In the genomic region with DNA sequence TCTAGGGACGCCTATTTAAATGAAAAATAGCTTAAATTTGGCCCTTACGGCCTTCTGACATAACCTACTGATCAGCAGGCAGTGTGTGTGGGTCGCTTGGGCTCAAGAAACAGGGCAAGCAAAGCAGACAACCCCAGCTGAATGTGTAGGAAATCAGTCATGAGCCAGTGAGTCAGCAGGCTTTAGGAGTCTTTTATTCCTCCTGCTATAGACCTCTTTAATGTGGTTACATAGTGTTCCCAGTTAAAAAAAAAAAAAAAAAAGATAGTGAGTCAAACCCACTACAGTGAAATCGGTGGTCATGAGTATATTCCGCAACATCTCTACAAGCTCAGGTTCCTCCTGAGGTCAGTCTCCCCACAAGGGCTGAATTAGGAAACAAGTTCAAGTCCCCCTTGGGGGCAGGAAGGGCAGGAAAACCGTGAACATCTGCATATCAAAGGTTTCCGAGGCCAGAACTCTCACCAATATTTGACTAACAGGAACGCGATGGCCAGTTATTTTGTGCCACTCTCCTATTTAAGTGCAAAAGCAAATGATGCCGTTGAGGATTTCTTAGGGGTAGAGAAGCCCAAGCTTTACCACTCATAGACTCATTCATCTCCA, we compare ENCODE assay signal across 8 cellular contexts. TPM values are rescaled to one million over a fixed set of nuclear protein-coding genes. Genes with fewer than 3 reads are reported as not detected.
DNase-seq lines count a peak whose midpoint lies in the region; ATAC-seq and TF ChIP-seq lines count a peak whose summit lies in the region.

No MANE protein-coding gene starts in this region.

- ATAC-seq in aorta (ENCODE audit: low FRiP score), result no peak

- intact Hi-C loops in aorta (cut with DNase I), result no loop called here

- no peak overlapping the region for H3K23ac ChIP-seq in mesenchymal stem cell (ENCODE audit: low read length in 2 of 2)

- TF ChIP-seq POLR2A in tibial nerve (IDR thresholded peaks at IDR 0.05), result no peak

- H3K4me1 ChIP-seq in mesenchymal stem cell (ENCODE audit: control insufficient read depth, insufficient read depth, low read depth, low read length), result peaks cover 22% of the 10 kb centered on the region
- H3K4me1 ChIP-seq in tibial nerve, result peaks cover 0 to 22% (median 3%) of the 10 kb centered on the region in 4 donors
- H3K4me1 ChIP-seq in aorta (ENCODE audit: control insufficient read depth in 1 of 2, insufficient read depth in 2 of 2, low read length in 2 of 2), result peaks cover 0 to 3% of the 10 kb centered on the region in 2 donors

- CTCF ChIA-PET in RWPE1 (lab: Yijun Ruan, JAX), result interaction anchor here (0.6 to 2.0 kb wide), 4 partner anchors 34 to 212 kb away, joined by 3 to 7 read pairs (median 4); no protein-coding TSS in a partner anchor

- H3K4me2 ChIP-seq in mesenchymal stem cell (ENCODE audit: low read length, poor library complexity, severe bottlenecking), result peak overlapping the region; percentile 25

- no peak overlapping the region for H2BK120ac ChIP-seq in mesenchymal stem cell (ENCODE audit: low read depth, low read length)

- H3K9ac ChIP-seq in mesenchymal stem cell (ENCODE audit: low read length), result peak overlapping the region; percentile 49

- H3K18ac ChIP-seq in mesenchymal stem cell (ENCODE audit: low read depth in 1 of 2, low read length in 2 of 2), result peak overlapping the region; percentile 14 to 61

- no peak overlapping the region for H2BK5ac ChIP-seq in mesenchymal stem cell (ENCODE audit: low read depth, low read length, poor library complexity, severe bottlenecking)

- POLR2A ChIA-PET in RWPE1 (lab: Yijun Ruan, JAX; ENCODE audit: low non-redundant PET), result no interaction called here

- no peak overlapping the region for H4K8ac ChIP-seq in mesenchymal stem cell (ENCODE audit: low read length)

- no peaks in the 10 kb centered on the region for H3K9me3 ChIP-seq in mesenchymal stem cell (ENCODE audit: control insufficient read depth, low read length)
- H3K9me3 ChIP-seq in tibial nerve, result no peaks in the 10 kb centered on the region
- no peaks in the 10 kb centered on the region for H3K9me3 ChIP-seq in aorta (ENCODE audit: control insufficient read depth, low read length)

- H3K4ac ChIP-seq in mesenchymal stem cell (ENCODE audit: low read depth in 1 of 2, low read length in 2 of 2), result no peak overlapping the region

- H3K79me1 ChIP-seq in mesenchymal stem cell (replicated peaks; ENCODE audit: low read length, poor library complexity, severe bottlenecking), result peaks cover 19% of the 10 kb centered on the region

- no peaks in the 10 kb centered on the region for H3K27me3 ChIP-seq in mesenchymal stem cell (ENCODE audit: control insufficient read depth in 1 of 2, insufficient read depth in 1 of 2, low read length in 2 of 2)
- H3K27me3 ChIP-seq in tibial nerve, result no peaks in the 10 kb centered on the region
- no peaks in the 10 kb centered on the region for H3K27me3 ChIP-seq in aorta (ENCODE audit: control insufficient read depth in 1 of 2, insufficient read depth in 2 of 2, low read length in 1 of 2)

- DNase-seq in GDM1 (lab: John Stamatoyannopoulos, UW), result peak; percentile 57
- peak; percentile 92 for DNase-seq in RWPE1 (ENCODE audit: low spot score)
- DNase-seq in mesenchymal stem cell, result peak; percentile 91
- DNase-seq in tibial nerve (ENCODE audit: low spot score in 2 of 2), result no peak
- DNase-seq in cerebellum (ENCODE audit: low spot score), result no peak
- DNase-seq in aorta, result no peak
- no peak for DNase-seq in HuH-7.5 (ENCODE audit: low spot score)

- no peak overlapping the region for H2BK15ac ChIP-seq in mesenchymal stem cell (ENCODE audit: low read depth, poor library complexity, severe bottlenecking)

- H3K36me3 ChIP-seq in mesenchymal stem cell (ENCODE audit: control insufficient read depth in 1 of 2, insufficient read depth in 2 of 2, low read depth in 1 of 2, low read length in 2 of 2), result peaks cover 20 to 23% of the 10 kb centered on the region in 2 experiments
- peaks cover 0 to 37% (median 0%) of the 10 kb centered on the region in 3 donors for H3K36me3 ChIP-seq in tibial nerve
- peaks cover 0 to 2% of the 10 kb centered on the region in 2 donors for H3K36me3 ChIP-seq in aorta (ENCODE audit: control insufficient read depth in 1 of 2, insufficient read depth in 2 of 2, low read length in 1 of 2)

- peak overlapping the region; percentile 70 for H3K27ac ChIP-seq in RWPE1
- H3K27ac ChIP-seq in angular gyrus (ENCODE audit: low read depth, low read length), result peak overlapping the region; percentile 33
- H3K27ac ChIP-seq in mesenchymal stem cell (ENCODE audit: low read length, poor library complexity, severe bottlenecking), result peak overlapping the region; percentile 71
- peak overlapping the region in 2 of 4 donors; percentile 73 for H3K27ac ChIP-seq in tibial nerve
- no peak overlapping the region for H3K27ac ChIP-seq in aorta (ENCODE audit: low read depth in 1 of 2, low read length in 2 of 2)

- H3K4me3 ChIP-seq in mesenchymal stem cell (ENCODE audit: insufficient read depth in 1 of 2, low read depth in 1 of 2, low read length in 2 of 2) (no peak overlapping the region), tibial nerve (no peak overlapping the region), aorta (ENCODE audit: low read length in 2 of 2) (no peak overlapping the region)

- peak; percentile 75 to 77 for TF ChIP-seq EP300 in tibial nerve (IDR thresholded peaks at IDR 0.05)

- no peak overlapping the region for H3K14ac ChIP-seq in mesenchymal stem cell (ENCODE audit: low read length in 2 of 2)

- H2BK12ac ChIP-seq in mesenchymal stem cell (ENCODE audit: low read length in 2 of 2), result peak overlapping the region in 1 of 2 experiments; percentile 59

- WGBS in mesenchymal stem cell, result 35% methylated on average over 7 of the region's 10 CpGs
- 63 to 76% methylated on average over 10 of the region's 10 CpGs for WGBS in tibial nerve, 2 donors
- 86 to 89% methylated on average over 10 of the region's 10 CpGs for WGBS in aorta, 2 donors

- peak overlapping the region; percentile 73 for H2AK5ac ChIP-seq in mesenchymal stem cell (ENCODE audit: low read length, severe bottlenecking)

- TF ChIP-seq CTCF in RWPE1 (conservative IDR thresholded peaks at IDR 0.05; ENCODE audit: low read depth), result no peak
- TF ChIP-seq CTCF in tibial nerve (IDR thresholded peaks at IDR 0.05), result no peak

- no peak overlapping the region for H2AFZ ChIP-seq in mesenchymal stem cell (ENCODE audit: low read depth, low read length)

- H4K91ac ChIP-seq in mesenchymal stem cell (ENCODE audit: low read length), result no peak overlapping the region

RNA-seq across cellular contexts. Expression of a gene that starts 32.7 kb away (rescaled TPM):
- 4.3 TPM for polyA plus RNA-seq in mesenchymal stem cell (2013, experiment 1 of 2)
- polyA plus RNA-seq in mesenchymal stem cell (2013, experiment 2 of 2), result 4.5 TPM
- 100 to 1,000 TPM; 112 to 384 (median 211) TPM for total RNA-seq in tibial nerve
- total RNA-seq in cerebellum, result 36.6 TPM
- 10 to 100 TPM; 61.3 to 97.8 TPM for total RNA-seq in aorta
- 10 to 100 TPM; 20.3 to 49.7 TPM for polyA plus RNA-seq in aorta

RNA-seq across cellular contexts. Expression of a gene that starts 59.2 kb away (rescaled TPM):
- polyA plus RNA-seq in mesenchymal stem cell (2013, experiment 1 of 2), result 6.4 TPM
- 6.5 TPM for polyA plus RNA-seq in mesenchymal stem cell (2013, experiment 2 of 2)
- 1 to 10 TPM; 1.0 to 3.0 (median 1.8) TPM for total RNA-seq in tibial nerve
- 16.2 TPM for total RNA-seq in cerebellum
- 1 to 10 TPM; 1.1 to 3.1 TPM for total RNA-seq in aorta
- 1 to 10 TPM; 1.2 to 2.5 TPM for polyA plus RNA-seq in aorta

Comparison
In these comparisons a context has a peak if more than half of its experiments do, and no peak if none do; other contexts are left out.
1. DNase-seq: peak in GDM1 (single experiment), RWPE1 (single experiment) and mesenchymal stem cell (single experiment); none in tibial nerve (0 of 2), cerebellum (single experiment), aorta (0 of 2) and HuH-7.5 (single experiment).
2. H3K27ac ChIP-seq: peak in RWPE1 (single experiment), angular gyrus (single experiment) and mesenchymal stem cell (single experiment); none in aorta (0 of 2).